ENCODE assay signal across 13 cellular contexts in the genomic region with DNA sequence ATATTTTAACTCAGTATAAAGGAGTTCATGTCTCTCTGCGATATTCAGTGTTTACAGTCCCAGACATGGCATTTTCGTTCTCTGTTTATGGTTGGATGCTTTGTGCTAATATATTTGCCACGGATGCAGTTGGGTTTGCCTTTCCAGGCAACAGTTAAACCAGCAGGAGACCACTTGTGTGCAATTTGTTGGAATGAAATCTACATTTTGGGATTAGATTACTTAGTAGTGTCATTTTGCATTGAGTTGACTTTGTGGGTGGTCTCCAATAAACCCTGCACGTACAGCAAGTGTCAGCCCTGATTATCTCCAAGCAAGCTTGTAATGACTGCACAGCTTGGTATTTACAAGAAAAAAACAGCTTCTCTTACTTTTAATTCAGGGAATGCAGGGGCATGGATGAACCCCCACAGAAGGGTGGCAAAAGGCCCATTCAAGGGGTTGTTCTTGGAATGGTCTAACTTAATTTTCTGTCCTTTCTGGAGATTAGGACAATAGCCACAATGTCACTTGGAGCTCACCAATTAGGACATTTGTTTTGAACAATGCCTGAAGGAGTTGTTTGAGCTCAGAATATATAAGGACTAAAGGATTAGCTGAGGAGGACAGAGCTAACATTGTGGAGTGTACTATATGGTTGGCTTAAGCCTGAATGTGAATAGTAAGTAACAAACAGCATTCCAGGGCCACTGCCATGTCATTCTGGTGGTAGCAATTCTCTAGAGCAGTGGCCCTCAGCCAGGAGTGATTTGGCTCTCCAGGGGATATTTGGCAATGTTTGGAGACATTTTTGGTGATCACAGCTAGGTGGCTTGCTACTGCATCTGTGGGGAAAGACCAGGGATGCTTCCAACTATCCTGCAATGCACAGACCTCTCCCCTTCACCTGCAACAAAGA.
"Had no signal": no experiment of that assay in that cellular context is flagged by ENCODE, and none has a peak within 500 bp of the region (broad histone marks: within the 10 kb centered on the region; RNA-seq: fewer than 3 reads in every experiment).

No MANE protein-coding gene starts in this region.

- H3K36me3 ChIP-seq: ovary, WERI-Rb-1 had no signal

- ATAC-seq: mucosa of descending colon; sciatic nerve; stimulated activated effector memory CD8-positive, alpha-beta T cell treated with anti-CD3 and anti-CD28 coated beads, Interleukin-12 subunit alpha, Interleukin-12 subunit beta, amount 100 ng/mL, for 72 hours had no signal

- H3K27me3 ChIP-seq: ovary, testis had no signal

- DNase-seq: activated CD4-positive, alpha-beta T cell treated with anti-CD3 and anti-CD28 coated beads for 1 hour; activated CD8-positive, alpha-beta memory T cell treated with anti-CD3 and anti-CD28 coated beads for 24 hours; activated gamma-delta T cell treated with Interleukin-2 at 50 U/mL for 16 hours; foreskin fibroblast; mesenchymal stem cell; mucosa of descending colon; naive B cell; ovary; stimulated activated CD4-positive, alpha-beta T cell treated with anti-CD3 and anti-CD28 coated beads, Interleukin-4, amount 100 ng/mL, for 24 hours; testis; WERI-Rb-1 had no signal

- H3K4me3 ChIP-seq: mucosa of descending colon, ovary, testis had no signal
